In genomic region chr4:1415681-1415981, GRCh38 we compare ENCODE assay signal across 19 cellular contexts. TPM values are rescaled to one million over a fixed set of nuclear protein-coding genes. Genes with fewer than 3 reads are reported as not detected.
A peak's percentile ranks its signal among the peaks of the same experiment; 100 is the strongest.
DNase-seq lines count a peak whose midpoint lies in the region; ATAC-seq and TF ChIP-seq lines count a peak whose summit lies in the region.
"Had no signal": no experiment of that assay in that cellular context is flagged by ENCODE, and none has a peak within 500 bp of the region (broad histone marks: within the 10 kb centered on the region; RNA-seq: fewer than 3 reads in every experiment).

No MANE protein-coding gene starts in this region.

- H3K9me3 ChIP-seq in endodermal cell (ENCODE audit: control insufficient read depth, low read length) (no peaks in the 10 kb centered on the region), ascending aorta (no peaks in the 10 kb centered on the region)
- H3K9me3 ChIP-seq: A549, Caco-2, HAP-1 had no signal

- H3K27me3 ChIP-seq in endodermal cell (ENCODE audit: control insufficient read depth, insufficient read depth, low read length, poor library complexity, severe bottlenecking) = peaks cover 43% of the 10 kb centered on the region
- H3K27me3 ChIP-seq in ascending aorta = peaks cover 4% of the 10 kb centered on the region

- POLR2A ChIA-PET in activated CD8-positive, alpha-beta T cell treated with anti-CD3 and anti-CD28 coated beads, Interleukin-2, amount 10 ng/mL, durations not matched to agents 7 days and 5 days (lab: Charles Lee) = no interaction called here
- POLR2A ChIA-PET in activated CD8-positive, alpha-beta T cell treated with anti-CD3 and anti-CD28 coated beads for 36 hours (lab: Charles Lee) = no interaction called here

- no peak overlapping the region for H3K27ac Mint-ChIP-seq in activated CD8-positive, alpha-beta T cell treated with anti-CD3 and anti-CD28 coated beads, Interleukin-2, amount 10 ng/mL, durations not matched to agents 7 days and 5 days
- no peak overlapping the region for H3K27ac Mint-ChIP-seq in activated CD8-positive, alpha-beta T cell treated with anti-CD3 and anti-CD28 coated beads for 36 hours
- H3K27ac Mint-ChIP-seq in endodermal cell = no peak overlapping the region
- no peak overlapping the region for H3K27ac Mint-ChIP-seq in nephron progenitor cell
- H3K27ac Mint-ChIP-seq: CD4-positive, alpha-beta T cell had no signal

- H3K4me1 Mint-ChIP-seq in activated CD8-positive, alpha-beta T cell treated with anti-CD3 and anti-CD28 coated beads, Interleukin-2, amount 10 ng/mL, durations not matched to agents 7 days and 5 days (ENCODE audit: low read depth) = no peaks in the 10 kb centered on the region
- peaks cover 2% of the 10 kb centered on the region for H3K4me1 Mint-ChIP-seq in activated CD8-positive, alpha-beta T cell treated with anti-CD3 and anti-CD28 coated beads for 36 hours (ENCODE audit: low read depth)
- H3K4me1 Mint-ChIP-seq in endodermal cell = no peaks in the 10 kb centered on the region
- no peaks in the 10 kb centered on the region for H3K4me1 Mint-ChIP-seq in nephron progenitor cell

- H3K9me3 Mint-ChIP-seq in activated CD8-positive, alpha-beta T cell treated with anti-CD3 and anti-CD28 coated beads, Interleukin-2, amount 10 ng/mL, durations not matched to agents 7 days and 5 days (ENCODE audit: insufficient read depth) = no peaks in the 10 kb centered on the region
- H3K9me3 Mint-ChIP-seq in activated CD8-positive, alpha-beta T cell treated with anti-CD3 and anti-CD28 coated beads for 36 hours = no peaks in the 10 kb centered on the region
- H3K9me3 Mint-ChIP-seq in endodermal cell (no peaks in the 10 kb centered on the region), nephron progenitor cell (peaks cover 16% of the 10 kb centered on the region)
- H3K9me3 Mint-ChIP-seq: CD4-positive, alpha-beta T cell had no signal

- no peak overlapping the region for H3K9ac ChIP-seq in endodermal cell (ENCODE audit: extremely low read depth, low read length, poor library complexity, severe bottlenecking)

- H3K4me3 ChIP-seq in endodermal cell (ENCODE audit: low read length) (no peak overlapping the region), ascending aorta (no peak overlapping the region)
- H3K4me3 ChIP-seq: A549, HAP-1 had no signal

- H3K4me1 ChIP-seq in endodermal cell (ENCODE audit: control insufficient read depth, insufficient read depth, low read length) (no peaks in the 10 kb centered on the region), ascending aorta (no peaks in the 10 kb centered on the region)
- H3K4me1 ChIP-seq: A549, Caco-2, HAP-1 had no signal

- H3K4me3 Mint-ChIP-seq in activated CD8-positive, alpha-beta T cell treated with anti-CD3 and anti-CD28 coated beads, Interleukin-2, amount 10 ng/mL, durations not matched to agents 7 days and 5 days = peak overlapping the region; percentile 1
- H3K4me3 Mint-ChIP-seq in activated CD8-positive, alpha-beta T cell treated with anti-CD3 and anti-CD28 coated beads for 36 hours = no peak overlapping the region
- peak overlapping the region; percentile 20 for H3K4me3 Mint-ChIP-seq in endodermal cell
- no peak overlapping the region for H3K4me3 Mint-ChIP-seq in nephron progenitor cell
- H3K4me3 Mint-ChIP-seq: CD4-positive, alpha-beta T cell had no signal

- H3K36me3 ChIP-seq in endodermal cell (ENCODE audit: control insufficient read depth, insufficient read depth, low read length) (no peaks in the 10 kb centered on the region), ascending aorta (no peaks in the 10 kb centered on the region)
- H3K36me3 ChIP-seq: HAP-1 had no signal

- TF ChIP-seq CTCF in activated CD8-positive, alpha-beta T cell treated with anti-CD3 and anti-CD28 coated beads for 36 hours (IDR thresholded peaks at IDR 0.05) = no peak
- TF ChIP-seq CTCF in endodermal cell (conservative IDR thresholded peaks at IDR 0.05) (no peak), nephron progenitor cell (IDR thresholded peaks at IDR 0.05) (no peak), ascending aorta (IDR thresholded peaks at IDR 0.05) (no peak)

- no peaks in the 10 kb centered on the region for H3K36me3 Mint-ChIP-seq in activated CD8-positive, alpha-beta T cell treated with anti-CD3 and anti-CD28 coated beads, Interleukin-2, amount 10 ng/mL, durations not matched to agents 7 days and 5 days (ENCODE audit: low read depth)
- no peaks in the 10 kb centered on the region for H3K36me3 Mint-ChIP-seq in activated CD8-positive, alpha-beta T cell treated with anti-CD3 and anti-CD28 coated beads for 36 hours (ENCODE audit: low read depth)
- H3K36me3 Mint-ChIP-seq in endodermal cell (ENCODE audit: low read depth) = no peaks in the 10 kb centered on the region
- no peaks in the 10 kb centered on the region for H3K36me3 Mint-ChIP-seq in nephron progenitor cell (ENCODE audit: low read depth)

- peaks cover 14% of the 10 kb centered on the region for H3K27me3 Mint-ChIP-seq in activated CD8-positive, alpha-beta T cell treated with anti-CD3 and anti-CD28 coated beads, Interleukin-2, amount 10 ng/mL, durations not matched to agents 7 days and 5 days (ENCODE audit: low read depth)
- H3K27me3 Mint-ChIP-seq in activated CD8-positive, alpha-beta T cell treated with anti-CD3 and anti-CD28 coated beads for 36 hours = peaks cover 47% of the 10 kb centered on the region
- H3K27me3 Mint-ChIP-seq in endodermal cell (ENCODE audit: insufficient read depth) (peaks cover 47% of the 10 kb centered on the region), nephron progenitor cell (ENCODE audit: low read depth, poor library complexity) (peaks cover 93% of the 10 kb centered on the region)

- CTCF ChIA-PET in activated CD8-positive, alpha-beta T cell treated with anti-CD3 and anti-CD28 coated beads, Interleukin-2, amount 10 ng/mL, durations not matched to agents 7 days and 5 days (lab: Charles Lee) = no interaction called here
- CTCF ChIA-PET in activated CD8-positive, alpha-beta T cell treated with anti-CD3 and anti-CD28 coated beads for 36 hours (lab: Charles Lee) = no interaction called here

- no peak overlapping the region for H3K27ac ChIP-seq in endodermal cell (ENCODE audit: low read depth, low read length)
- H3K27ac ChIP-seq in ascending aorta = no peak overlapping the region
- H3K27ac ChIP-seq: A549 had no signal

- WGBS in endodermal cell (ENCODE audit: insufficient coverage in 1 of 2, insufficient read length in 1 of 2), 2 experiments = 90 to 92% methylated on average over 5 to 13 of the region's 13 CpGs

- peak; percentile 15 for DNase-seq in activated CD8-positive, alpha-beta T cell treated with anti-CD3 and anti-CD28 coated beads, Interleukin-2, amount 10 ng/mL, durations not matched to agents 7 days and 5 days
- DNase-seq in activated CD8-positive, alpha-beta T cell treated with anti-CD3 and anti-CD28 coated beads for 36 hours = no peak
- peak; percentile 16 for DNase-seq in HuH-7.5 (ENCODE audit: low spot score)
- DNase-seq in endodermal cell = no peak
- DNase-seq in posterior vena cava (ENCODE audit: low spot score) = peak; percentile 32
- no peak for DNase-seq in nephron progenitor cell
- no peak for DNase-seq in ascending aorta (ENCODE audit: low spot score in 2 of 2)
- DNase-seq: Caco-2; CD4-positive, alpha-beta T cell; NCI-H1436 treated with DMSO at 0.1 percent for 48 hours; NCI-H2081; NCI-H446 treated with DMSO at 0.1 percent for 48 hours; NCI-H69 had no signal

- no peak for ATAC-seq in activated CD8-positive, alpha-beta T cell treated with anti-CD3 and anti-CD28 coated beads, Interleukin-2, amount 10 ng/mL, durations not matched to agents 7 days and 5 days
- ATAC-seq in activated CD8-positive, alpha-beta T cell treated with anti-CD3 and anti-CD28 coated beads for 36 hours = no peak
- ATAC-seq: A549, Panc1 had no signal

- intact Hi-C loops in activated CD8-positive, alpha-beta T cell treated with anti-CD3 and anti-CD28 coated beads for 36 hours (cut with micrococcal nuclease) = no loop called here
- intact Hi-C loops in posterior vena cava (cut with DNase I) = loop anchor here in 1 of 2 donors (1.0 kb wide), 1 partner anchor 34 kb away; no protein-coding TSS in a partner anchor
- intact Hi-C loops in ascending aorta (cut with DNase I) = no loop called here

RNA-seq across cellular contexts. Expression of gene NKX1-1, which starts 9.4 kb away (rescaled TPM):
- not detected for total RNA-seq in activated CD8-positive, alpha-beta T cell treated with anti-CD3 and anti-CD28 coated beads, Interleukin-2, amount 10 ng/mL, durations not matched to agents 7 days and 5 days
- total RNA-seq in activated CD8-positive, alpha-beta T cell treated with anti-CD3 and anti-CD28 coated beads for 36 hours = not detected
- not detected for total RNA-seq in endodermal cell
- polyA plus RNA-seq in endodermal cell (2013, experiment 1 of 2) = 0.18 TPM
- polyA plus RNA-seq in endodermal cell (2013, experiment 2 of 2) = not detected
- total RNA-seq in posterior vena cava = not detected
- total RNA-seq in ascending aorta = not detected
- total RNA-seq: Caco-2; CD4-positive, alpha-beta T cell; HT-29; M059J had no signal
- polyA plus RNA-seq: A549, BJ had no signal

Comparison
In these comparisons a context has a peak if more than half of its experiments do, and no peak if none do; other contexts are left out.
1. DNase-seq: peak in activated CD8-positive, alpha-beta T cell treated with anti-CD3 and anti-CD28 coated beads, Interleukin-2, amount 10 ng/mL, durations not matched to agents 7 days and 5 days (single experiment), HuH-7.5 (single experiment) and posterior vena cava (single experiment); none in activated CD8-positive, alpha-beta T cell treated with anti-CD3 and anti-CD28 coated beads for 36 hours (single experiment), endodermal cell (single experiment), nephron progenitor cell (single experiment) and ascending aorta (0 of 2).
2. H3K4me3 Mint-ChIP-seq: peak in activated CD8-positive, alpha-beta T cell treated with anti-CD3 and anti-CD28 coated beads, Interleukin-2, amount 10 ng/mL, durations not matched to agents 7 days and 5 days (single experiment) and endodermal cell (single experiment); none in activated CD8-positive, alpha-beta T cell treated with anti-CD3 and anti-CD28 coated beads for 36 hours (single experiment) and nephron progenitor cell (single experiment).